ENCODE assay signal across 11 cellular contexts in genomic region chr1:163069655-163070277, GRCh38. TPM values are rescaled to one million over a fixed set of nuclear protein-coding genes. Genes with fewer than 3 reads are reported as not detected.
DNase-seq lines count a peak whose midpoint lies in the region; ATAC-seq and TF ChIP-seq lines count a peak whose summit lies in the region.
"Had no signal": no experiment of that assay in that cellular context is flagged by ENCODE, and none has a peak within 500 bp of the region (broad histone marks: within the 10 kb centered on the region; RNA-seq: fewer than 3 reads in every experiment).

No MANE protein-coding gene starts in this region.

- CTCF ChIA-PET in activated naive CD4-positive, alpha-beta T cell treated with anti-CD3 and anti-CD28 coated beads, Interleukin-2, amount 10 ng/mL, durations not matched to agents 7 days and 5 days (lab: Charles Lee), result interaction anchor here (0.8 to 5.5 kb wide), 3 partner anchors 184 to 246 kb away, joined by 3 to 43 read pairs (median 4); no protein-coding TSS in a partner anchor

- peak overlapping the region; percentile 74 for H3K4me3 Mint-ChIP-seq in mesothelial cell of epicardium
- no peak overlapping the region for H3K4me3 Mint-ChIP-seq in activated naive CD4-positive, alpha-beta T cell treated with anti-CD3 and anti-CD28 coated beads, Interleukin-2, amount 10 ng/mL, durations not matched to agents 7 days and 5 days

- H3K27ac Mint-ChIP-seq in mesothelial cell of epicardium, result no peak overlapping the region
- H3K27ac Mint-ChIP-seq in activated naive CD4-positive, alpha-beta T cell treated with anti-CD3 and anti-CD28 coated beads, Interleukin-2, amount 10 ng/mL, durations not matched to agents 7 days and 5 days, result no peak overlapping the region

- H3K36me3 ChIP-seq in thoracic aorta (peaks cover 10% of the 10 kb centered on the region), HAP-1 (replicated peaks) (no peaks in the 10 kb centered on the region)

- H3K4me1 ChIP-seq in thoracic aorta (ENCODE audit: control insufficient read depth in 1 of 2, low read depth in 2 of 2), result peaks cover 6 to 46% of the 10 kb centered on the region in 2 donors
- no peaks in the 10 kb centered on the region for H3K4me1 ChIP-seq in HAP-1

- ATAC-seq in thoracic aorta (ENCODE audit: insufficient number of reproducible peaks, low FRiP score, low read depth), result no peak
- no peak for ATAC-seq in GM19455 (IDR thresholded peaks at IDR 0.05; ENCODE audit: unreplicated experiment)

- H3K4me3 ChIP-seq in coronary artery (peak overlapping the region; percentile 75), thoracic aorta (peak overlapping the region; percentile 70), HAP-1 (no peak overlapping the region)

- in situ Hi-C loops in HAP-1 (cut with MboI; ENCODE audit: low sequenced_read_pairs), result no loop called here

- H3K27me3 Mint-ChIP-seq in mesothelial cell of epicardium (ENCODE audit: low read depth), result peaks cover 4% of the 10 kb centered on the region
- peaks cover 19% of the 10 kb centered on the region for H3K27me3 Mint-ChIP-seq in activated naive CD4-positive, alpha-beta T cell treated with anti-CD3 and anti-CD28 coated beads, Interleukin-2, amount 10 ng/mL, durations not matched to agents 7 days and 5 days

- no peaks in the 10 kb centered on the region for H3K9me3 Mint-ChIP-seq in mesothelial cell of epicardium
- H3K9me3 Mint-ChIP-seq in activated naive CD4-positive, alpha-beta T cell treated with anti-CD3 and anti-CD28 coated beads, Interleukin-2, amount 10 ng/mL, durations not matched to agents 7 days and 5 days, result no peaks in the 10 kb centered on the region

- DNase-seq in NCI-H748 treated with DMSO at 0.1 percent for 48 hours (lab: John Stamatoyannopoulos, UW) (peak; percentile 53), coronary artery (ENCODE audit: low spot score) (no peak), mesothelial cell of epicardium (ENCODE audit: low spot score in 2 of 2, unreplicated experiment in 2 of 2) (no peak), thoracic aorta (ENCODE audit: low spot score) (no peak), NCI-H2081 (lab: John Stamatoyannopoulos, UW) (no peak), HAP-1 (ENCODE audit: low spot score in 2 of 2) (no peak)
- DNase-seq in activated naive CD4-positive, alpha-beta T cell treated with anti-CD3 and anti-CD28 coated beads, Interleukin-2, amount 10 ng/mL, durations not matched to agents 7 days and 5 days, result no peak
- DNase-seq: NCI-H1048; NK-92 treated with Interleukin-12 subunit alpha and Interleukin-12 subunit beta, amount 100 ng/mL, for 24 hours had no signal

- H3K27ac ChIP-seq in coronary artery, result peak overlapping the region; percentile 63 to 78
- peak overlapping the region; percentile 49 to 65 for H3K27ac ChIP-seq in thoracic aorta

- H3K36me3 Mint-ChIP-seq in mesothelial cell of epicardium, result peaks cover 23% of the 10 kb centered on the region
- H3K36me3 Mint-ChIP-seq in activated naive CD4-positive, alpha-beta T cell treated with anti-CD3 and anti-CD28 coated beads, Interleukin-2, amount 10 ng/mL, durations not matched to agents 7 days and 5 days, result no peaks in the 10 kb centered on the region

- H3K4me1 Mint-ChIP-seq in mesothelial cell of epicardium, result peaks cover 36% of the 10 kb centered on the region
- no peaks in the 10 kb centered on the region for H3K4me1 Mint-ChIP-seq in activated naive CD4-positive, alpha-beta T cell treated with anti-CD3 and anti-CD28 coated beads, Interleukin-2, amount 10 ng/mL, durations not matched to agents 7 days and 5 days

- H3K27me3 ChIP-seq in thoracic aorta (replicated peaks; ENCODE audit: insufficient read depth) (no peaks in the 10 kb centered on the region), HAP-1 (ENCODE audit: low read depth) (peaks cover 28% of the 10 kb centered on the region)

- H3K9me3 ChIP-seq in thoracic aorta (no peaks in the 10 kb centered on the region), HAP-1 (no peaks in the 10 kb centered on the region)

- TF ChIP-seq CTCF in coronary artery (IDR thresholded peaks at IDR 0.05) (no peak), mesothelial cell of epicardium (IDR thresholded peaks at IDR 0.05; ENCODE audit: unreplicated experiment) (no peak), thoracic aorta (IDR thresholded peaks at IDR 0.05) (no peak)

RNA-seq across cellular contexts. Expression of gene RGS4, which starts 0.6 kb away (rescaled TPM):
- total RNA-seq in mesothelial cell of epicardium (33.8 to 42.0 TPM (median 39.9 TPM) in 3 replicates), thoracic aorta (10 to 100 TPM; 32.6 to 52.0 TPM)
- total RNA-seq: T-helper 2 cell treated with Interferon-gamma antibody and Interleukin-4, amounts not matched to agents 100 ng/mL and 5 ng/mL, for 36 hours had no signal
